ENCODE assay signal across 12 cellular contexts in genomic region chr1:50974618-50974935, GRCh38. TPM values are rescaled to one million over a fixed set of nuclear protein-coding genes. Genes with fewer than 3 reads are reported as not detected.
DNase-seq lines count a peak whose midpoint lies in the region; ATAC-seq and TF ChIP-seq lines count a peak whose summit lies in the region.
"Had no signal": no experiment of that assay in that cellular context is flagged by ENCODE, and none has a peak within 500 bp of the region (broad histone marks: within the 10 kb centered on the region; RNA-seq: fewer than 3 reads in every experiment).

No MANE protein-coding gene starts in this region.

- 72% methylated on average over 1 of the region's 1 CpG for WGBS in SK-N-SH (ENCODE audit: low lambda C conversion rate)
- WGBS in adrenal gland, 4 donors: 75 to 83% (median 80%) methylated on average over 1 of the region's 1 CpG

- intact Hi-C loops in adrenal gland (cut with DNase I): no loop called here

- H3K27me3 ChIP-seq in SK-N-SH (ENCODE audit: insufficient read depth): no peaks in the 10 kb centered on the region
- no peaks in the 10 kb centered on the region for H3K27me3 ChIP-seq in MG63
- no peaks in the 10 kb centered on the region for H3K27me3 ChIP-seq in adrenal gland

- TF ChIP-seq CTCF in SK-N-SH (IDR thresholded peaks at IDR 0.05) (no peak), adrenal gland (IDR thresholded peaks at IDR 0.05) (no peak)

- no peaks in the 10 kb centered on the region for H4K20me1 ChIP-seq in SK-N-SH (ENCODE audit: insufficient read depth)

- peaks cover 12 to 15% of the 10 kb centered on the region in 2 experiments; a peak in 3 of 4 replicates for H3K4me1 ChIP-seq in SK-N-SH (ENCODE audit: control insufficient read depth in 1 of 2, insufficient read depth in 2 of 2, low read depth in 1 of 2, low read length in 1 of 2)
- peaks cover 4 to 33% of the 10 kb centered on the region in 2 donors for H3K4me1 ChIP-seq in adrenal gland (replicated peaks in 1 of 2)

- POLR2A ChIA-PET in SK-N-SH (lab: Yijun Ruan, JAX): no interaction called here

- no peak for TF ChIP-seq RAD21 in SK-N-SH (IDR thresholded peaks at IDR 0.05; ENCODE audit: low read length)

- no peak for ATAC-seq in SK-N-SH treated with all-trans-retinoic acid at 6 μM for 48 hours
- ATAC-seq: activated CD4-positive, alpha-beta T cell treated with anti-CD3 and anti-CD28 coated beads for 36 hours had no signal

- H3K9me2 ChIP-seq in SK-N-SH: no peaks in the 10 kb centered on the region

- peaks cover 8 to 10% of the 10 kb centered on the region in 2 experiments for H3K36me3 ChIP-seq in SK-N-SH (replicated peaks in 1 of 2; ENCODE audit: control insufficient read depth in 1 of 2, insufficient read depth in 2 of 2, low read length in 1 of 2)
- peaks cover 34% of the 10 kb centered on the region for H3K36me3 ChIP-seq in MG63
- no peaks in the 10 kb centered on the region for H3K36me3 ChIP-seq in adrenal gland (replicated peaks in 1 of 2)

- TF ChIP-seq POLR2A in adrenal gland (IDR thresholded peaks at IDR 0.05): no peak

- peaks cover 80% of the 10 kb centered on the region for H3K79me2 ChIP-seq in SK-N-SH (ENCODE audit: insufficient read depth)

- CTCF ChIA-PET in SK-N-SH (lab: Yijun Ruan, JAX): no interaction called here

- H3K9ac ChIP-seq in SK-N-SH: no peak overlapping the region

- H3K4me3 ChIP-seq in SK-N-SH (ENCODE audit: low read depth in 2 of 2, low read length in 1 of 2) (no peak overlapping the region), MG63 (peak overlapping the region; percentile 81), adrenal gland (no peak overlapping the region)

- H3K9me3 ChIP-seq in SK-N-SH: no peaks in the 10 kb centered on the region
- H3K9me3 ChIP-seq in MG63: no peaks in the 10 kb centered on the region
- H3K9me3 ChIP-seq in adrenal gland (replicated peaks in 1 of 3): peaks cover 0 to 6% (median 0%) of the 10 kb centered on the region in 3 donors

- no peak for TF ChIP-seq EP300 in SK-N-SH (IDR thresholded peaks at IDR 0.05; ENCODE audit: borderline replicate concordance in 1 of 2, low read depth in 1 of 2, low read length in 1 of 2)

- DNase-seq in SK-N-SH (no peak), MG63 (no peak), dedifferentiated amniotic fluid mesenchymal stem cell (ENCODE audit: extremely low spot score) (peak; percentile 13), superior temporal gyrus (ENCODE audit: extremely low spot score) (peak; percentile 44), retina (no peak), adrenal gland (no peak)
- no peak for DNase-seq in central memory CD4-positive, alpha-beta T cell
- DNase-seq: activated CD4-positive, alpha-beta T cell treated with anti-CD3 and anti-CD28 coated beads for 36 hours; glutamatergic neuron; midbrain; NCI-H2227 treated with DMSO at 0.1 percent for 48 hours had no signal

- H3K27ac ChIP-seq in SK-N-SH (ENCODE audit: low read depth in 2 of 2, low read length in 1 of 2) (peak overlapping the region in 1 of 2 experiments; percentile 28; a peak in 3 of 4 replicates), adrenal gland (peak overlapping the region in 1 of 5 donors; percentile 10)

- H2AFZ ChIP-seq in SK-N-SH (ENCODE audit: low read depth): peak overlapping the region; percentile 1; the same call in 1 of the 2 replicates

- H3F3A ChIP-seq in SK-N-SH (replicated peaks; ENCODE audit: insufficient read depth): peaks cover 27% of the 10 kb centered on the region

- H3K4me2 ChIP-seq in SK-N-SH: no peak overlapping the region

TF ChIP-seq in SK-N-SH, 30 proteins besides CTCF, POLR2A, EP300 and RAD21:
- TF ChIP-seq USF1 (IDR thresholded peaks at IDR 0.05; ENCODE audit: borderline replicate concordance, low read depth) (no peak), NFIC (IDR thresholded peaks at IDR 0.05; ENCODE audit: borderline replicate concordance) (no peak), RCOR1 (IDR thresholded peaks at IDR 0.05; ENCODE audit: low read length) (no peak), SMC3 (IDR thresholded peaks at IDR 0.05; ENCODE audit: low read depth, low read length) (no peak), YY1 (IDR thresholded peaks at IDR 0.05; ENCODE audit: low read depth) (no peak), TEAD4 (IDR thresholded peaks at IDR 0.05; ENCODE audit: borderline replicate concordance, insufficient read depth) (no peak), USF2 (IDR thresholded peaks at IDR 0.05; ENCODE audit: borderline replicate concordance, low read depth, low read length) (no peak)

TF ChIP-seq in SK-N-SH treated with all-trans-retinoic acid at 6 μM for 48 hours, 23 proteins besides CTCF, POLR2A, EP300 and RAD21 (continues in another document):
- TF ChIP-seq CREB5 (CRISPR knock-in tag; IDR thresholded peaks at IDR 0.05; ENCODE audit: low read depth): no peak
- no peak for TF ChIP-seq CSRNP3 (CRISPR knock-in tag; IDR thresholded peaks at IDR 0.05)
- TF ChIP-seq ZNF565 (CRISPR knock-in tag; conservative IDR thresholded peaks at IDR 0.05; ENCODE audit: low read depth): no peak
- no peak for TF ChIP-seq PATZ1 (CRISPR knock-in tag; IDR thresholded peaks at IDR 0.05; ENCODE audit: borderline replicate concordance)
- TF ChIP-seq TSHZ2 (CRISPR knock-in tag; IDR thresholded peaks at IDR 0.05): no peak

RNA-seq across cellular contexts. Expression of gene CDKN2C, which starts 4.5 kb away (rescaled TPM):
- polyA plus RNA-seq in SK-N-SH (2012; rRNA removed) (27.0 and 29.4 TPM in 2 replicates), adrenal gland (10 to 100 TPM; 15.7 to 27.4 (median 18.5) TPM)
- 32.5 and 34.1 TPM in 2 replicates for polyA plus RNA-seq in SK-N-SH (2012; cell fraction: cytosol; rRNA removed)
- 14.5 and 18.9 TPM in 2 replicates for polyA plus RNA-seq in SK-N-SH (2012; cell fraction: nucleus; rRNA removed)
- total RNA-seq in MG63 (2014; rRNA removed; shearing (Covaris generic); ENCODE audit: low replicate concordance): 80.5 and 107 TPM in 2 replicates
- total RNA-seq in adrenal gland: 10 to 100 TPM; 11.0 to 46.0 (median 25.3) TPM

RNA-seq across cellular contexts. Expression of gene FAF1, which starts 14.5 kb away (rescaled TPM):
- polyA plus RNA-seq in SK-N-SH (2012; rRNA removed): 8.7 and 9.7 TPM in 2 replicates
- 16.1 and 20.5 TPM in 2 replicates for polyA plus RNA-seq in SK-N-SH (2012; cell fraction: cytosol; rRNA removed)
- 5.2 and 8.0 TPM in 2 replicates for polyA plus RNA-seq in SK-N-SH (2012; cell fraction: nucleus; rRNA removed)
- 58.6 and 111 TPM in 2 replicates for total RNA-seq in MG63 (2014; rRNA removed; shearing (Covaris generic); ENCODE audit: low replicate concordance)
- total RNA-seq in adrenal gland: 10 to 100 TPM; 25.2 to 88.4 (median 49.8) TPM
- polyA plus RNA-seq in adrenal gland: 10 to 100 TPM; 23.4 to 79.9 (median 24.7) TPM

Comparison
In these comparisons a context has a peak if more than half of its experiments do, and no peak if none do; other contexts are left out.
1. DNase-seq: peak in dedifferentiated amniotic fluid mesenchymal stem cell (single experiment) and superior temporal gyrus (single experiment); none in SK-N-SH (single experiment), MG63 (single experiment), retina (single experiment), adrenal gland (0 of 7) and central memory CD4-positive, alpha-beta T cell (single experiment).